24 cellular contexts compared by ENCODE assay signal in the genomic region with DNA sequence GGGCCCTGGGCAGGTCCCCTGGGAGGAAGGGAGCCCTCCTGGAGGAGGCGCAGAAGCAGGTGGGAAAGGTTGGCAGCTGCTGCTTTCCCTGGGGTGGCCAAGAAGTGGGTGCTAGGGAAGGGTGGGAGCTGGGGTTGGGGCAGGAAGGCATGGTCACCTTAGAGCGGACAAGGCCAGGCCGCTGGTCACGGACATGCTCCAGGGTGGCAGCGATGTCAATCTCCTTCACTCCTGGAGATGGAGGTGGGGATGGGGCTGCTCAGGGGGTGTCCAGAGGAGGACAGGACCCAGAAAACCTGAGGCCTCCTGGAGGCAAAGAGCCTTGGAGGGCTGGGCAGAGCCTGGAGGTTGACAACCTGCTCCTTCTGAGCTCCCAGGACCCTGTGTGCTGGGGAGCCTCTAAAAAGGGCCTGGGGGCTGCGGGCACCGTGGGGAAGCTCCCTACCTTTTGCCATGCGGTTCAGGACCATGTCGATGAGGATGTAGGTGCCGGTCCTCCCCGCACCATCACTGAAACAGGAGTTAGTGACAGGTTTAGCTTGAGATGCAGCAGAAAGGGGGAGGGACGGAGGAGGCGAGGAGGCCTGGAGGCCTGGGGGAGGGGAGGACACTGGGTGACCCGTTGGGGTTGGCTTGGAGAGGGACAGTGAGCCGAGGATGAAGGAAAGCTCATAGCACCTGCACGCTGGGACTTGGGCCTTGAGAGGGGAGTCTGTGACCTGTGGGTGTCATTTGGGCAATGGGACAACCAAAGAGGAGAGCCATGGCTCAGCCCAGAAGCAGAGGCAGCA. TPM values are rescaled to one million over a fixed set of nuclear protein-coding genes. Genes with fewer than 3 reads are reported as not detected.
DNase-seq lines count a peak whose midpoint lies in the region; ATAC-seq and TF ChIP-seq lines count a peak whose summit lies in the region.
"Had no signal": no experiment of that assay in that cellular context is flagged by ENCODE, and none has a peak within 500 bp of the region (broad histone marks: within the 10 kb centered on the region; RNA-seq: fewer than 3 reads in every experiment).

No MANE protein-coding gene starts in this region.

- H3K9me3 ChIP-seq in neural progenitor cell (ENCODE audit: low read depth) (no peaks in the 10 kb centered on the region), testis (no peaks in the 10 kb centered on the region), PC-3 (ENCODE audit: low read length) (no peaks in the 10 kb centered on the region)
- H3K9me3 ChIP-seq: BLaER1, MG63, SJSA1 had no signal

- H3K27ac Mint-ChIP-seq in activated T-cell treated with anti-CD3 and anti-CD28 coated beads, Interleukin-2, amount 50 U/mL, for 24 hours, result no peak overlapping the region
- H3K27ac Mint-ChIP-seq in chondrocyte (ENCODE audit: unreplicated experiment) (no peak overlapping the region), neural progenitor cell (peak overlapping the region; percentile 74)
- H3K27ac Mint-ChIP-seq: activated CD4-positive, alpha-beta memory T cell treated with anti-CD3 and anti-CD28 coated beads for 36 hours; activated naive CD8-positive, alpha-beta T cell treated with anti-CD3 and anti-CD28 coated beads for 36 hours; activated T-cell treated with anti-CD3 and anti-CD28 coated beads, Interleukin-2, amount 50 U/mL, for 72 hours; WTC11 had no signal

- TF ChIP-seq CTCF in chondrocyte (IDR thresholded peaks at IDR 0.05), result no peak
- TF ChIP-seq CTCF in neural progenitor cell (IDR thresholded peaks at IDR 0.05), result no peak
- no peak for TF ChIP-seq CTCF in testis (IDR thresholded peaks at IDR 0.05)
- no peak for TF ChIP-seq CTCF in PC-3 (conservative IDR thresholded peaks at IDR 0.05; ENCODE audit: low read depth, low read length)

- ATAC-seq in PC-3, result no peak
- ATAC-seq in GM19467 (IDR thresholded peaks at IDR 0.05; ENCODE audit: unreplicated experiment), result no peak
- ATAC-seq: activated T-cell treated with anti-CD3 and anti-CD28 coated beads, Interleukin-2, amount 50 U/mL, for 72 hours; WTC11 had no signal

- H3K9ac ChIP-seq in neural progenitor cell (no peak overlapping the region), PC-3 (ENCODE audit: low read length) (no peak overlapping the region)
- H3K9ac ChIP-seq: BLaER1 had no signal

- H3K4me2 ChIP-seq in neural progenitor cell (no peak overlapping the region), PC-3 (ENCODE audit: low read length) (no peak overlapping the region)
- H3K4me2 ChIP-seq: BLaER1 had no signal

- H3K4me1 ChIP-seq in neural progenitor cell, result peaks cover 9% of the 10 kb centered on the region
- H3K4me1 ChIP-seq in testis, result peaks cover 18% of the 10 kb centered on the region
- H3K4me1 ChIP-seq in PC-3 (ENCODE audit: insufficient read depth, low read length), result peaks cover 23% of the 10 kb centered on the region

- CTCF ChIA-PET in PC-3 (lab: Charles Lee), result no interaction called here

- H3K9me3 Mint-ChIP-seq in activated T-cell treated with anti-CD3 and anti-CD28 coated beads, Interleukin-2, amount 50 U/mL, for 24 hours, result no peaks in the 10 kb centered on the region
- no peaks in the 10 kb centered on the region for H3K9me3 Mint-ChIP-seq in chondrocyte (ENCODE audit: low read depth)
- H3K9me3 Mint-ChIP-seq in neural progenitor cell, result no peaks in the 10 kb centered on the region
- H3K9me3 Mint-ChIP-seq: activated CD4-positive, alpha-beta memory T cell treated with anti-CD3 and anti-CD28 coated beads for 36 hours; activated naive CD8-positive, alpha-beta T cell treated with anti-CD3 and anti-CD28 coated beads for 36 hours; activated T-cell treated with anti-CD3 and anti-CD28 coated beads, Interleukin-2, amount 50 U/mL, for 72 hours had no signal

- POLR2A ChIA-PET in PC-3 (lab: Charles Lee; ENCODE audit: unreplicated experiment), result no interaction called here

- peak; percentile 14 for DNase-seq in activated T-cell treated with anti-CD3 and anti-CD28 coated beads, Interleukin-2, amount 50 U/mL, for 24 hours
- no peak for DNase-seq in activated T-cell treated with anti-CD3 and anti-CD28 coated beads, Interleukin-2, amount 50 U/mL, for 1 hour
- DNase-seq in chondrocyte (ENCODE audit: low spot score) (peak; percentile 64), neural progenitor cell (ENCODE audit: low spot score) (no peak), testis (no peak), PC-3 (no peak), NCI-H2196 treated with DMSO at 0.1 percent for 48 hours (lab: John Stamatoyannopoulos, UW; ENCODE audit: unreplicated experiment) (no peak)
- DNase-seq: activated CD4-positive, alpha-beta memory T cell treated with anti-CD3 and anti-CD28 coated beads for 36 hours; activated naive CD8-positive, alpha-beta T cell treated with anti-CD3 and anti-CD28 coated beads for 36 hours; activated T-cell treated with anti-CD3 and anti-CD28 coated beads, Interleukin-2, amount 50 U/mL, for 72 hours; brain microvascular endothelial cell; NCI-H1436 treated with DMSO at 0.1 percent for 48 hours; NCI-H2171 treated with DMSO at 0.1 percent for 48 hours; NCI-H748 treated with DMSO at 0.1 percent for 48 hours; PC-9 had no signal

- no peak overlapping the region for H2AFZ ChIP-seq in neural progenitor cell (replicated peaks)
- H2AFZ ChIP-seq in PC-3 (ENCODE audit: low read length), result no peak overlapping the region
- H2AFZ ChIP-seq: PC-9 had no signal

- H3K4me1 Mint-ChIP-seq in activated T-cell treated with anti-CD3 and anti-CD28 coated beads, Interleukin-2, amount 50 U/mL, for 24 hours (ENCODE audit: low read depth), result peaks cover 15% of the 10 kb centered on the region
- H3K4me1 Mint-ChIP-seq in chondrocyte (ENCODE audit: low read depth) (peaks cover 37% of the 10 kb centered on the region), neural progenitor cell (peaks cover 19% of the 10 kb centered on the region)

- H3K4me3 ChIP-seq in neural progenitor cell (no peak overlapping the region), testis (no peak overlapping the region), PC-3 (ENCODE audit: low read length) (no peak overlapping the region)
- H3K4me3 ChIP-seq: BLaER1, MG63, PC-9, SJSA1 had no signal

- BruUV-seq in PC-3 (replicated peaks; lab: Mats Ljungman, UMichigan), result no TSS peak

- intact Hi-C loops in testis (cut with DNase I; ENCODE audit: low total_unique reads), result loop anchor here (5.0 kb wide), 1 partner anchor 128 kb away; a partner anchor contains a TSS
- intact Hi-C loops in PC-3 (cut with micrococcal nuclease), result no loop called here

- H3K4me3 Mint-ChIP-seq in activated T-cell treated with anti-CD3 and anti-CD28 coated beads, Interleukin-2, amount 50 U/mL, for 24 hours, result no peak overlapping the region
- H3K4me3 Mint-ChIP-seq in chondrocyte (ENCODE audit: unreplicated experiment), result no peak overlapping the region
- H3K4me3 Mint-ChIP-seq in neural progenitor cell, result no peak overlapping the region
- H3K4me3 Mint-ChIP-seq: activated CD4-positive, alpha-beta memory T cell treated with anti-CD3 and anti-CD28 coated beads for 36 hours; activated naive CD8-positive, alpha-beta T cell treated with anti-CD3 and anti-CD28 coated beads for 36 hours; activated T-cell treated with anti-CD3 and anti-CD28 coated beads, Interleukin-2, amount 50 U/mL, for 72 hours; WTC11 had no signal

- H4K20me1 ChIP-seq in neural progenitor cell (ENCODE audit: low read depth), result no peaks in the 10 kb centered on the region
- H4K20me1 ChIP-seq in PC-3 (ENCODE audit: low read length), result no peaks in the 10 kb centered on the region
- H4K20me1 ChIP-seq: BLaER1 had no signal

- WGBS in testis, 2 donors, result 89% methylated on average over 15 to 16 of the region's 16 CpGs

- no peaks in the 10 kb centered on the region for H3K79me2 ChIP-seq in neural progenitor cell (ENCODE audit: low read depth)
- H3K79me2 ChIP-seq in PC-3 (ENCODE audit: low read length), result no peaks in the 10 kb centered on the region

- H3K9me2 ChIP-seq in PC-3 (replicated peaks; ENCODE audit: low read length), result no peaks in the 10 kb centered on the region

- H3F3A ChIP-seq in neural progenitor cell (ENCODE audit: low read depth) (no peaks in the 10 kb centered on the region), PC-3 (ENCODE audit: low read length, unreplicated experiment) (no peaks in the 10 kb centered on the region)

- H3K27ac ChIP-seq in neural progenitor cell (no peak overlapping the region), testis (peak overlapping the region; percentile 80 to 88), PC-3 (ENCODE audit: low read length) (no peak overlapping the region)
- H3K27ac ChIP-seq: BLaER1, brain microvascular endothelial cell, PC-9, SJSA1 had no signal

- no peaks in the 10 kb centered on the region for H3K27me3 Mint-ChIP-seq in activated T-cell treated with anti-CD3 and anti-CD28 coated beads, Interleukin-2, amount 50 U/mL, for 24 hours
- no peaks in the 10 kb centered on the region for H3K27me3 Mint-ChIP-seq in chondrocyte (ENCODE audit: low read depth)
- peaks cover 9% of the 10 kb centered on the region for H3K27me3 Mint-ChIP-seq in neural progenitor cell (ENCODE audit: insufficient read depth, low read depth)
- H3K27me3 Mint-ChIP-seq: activated CD4-positive, alpha-beta memory T cell treated with anti-CD3 and anti-CD28 coated beads for 36 hours; activated naive CD8-positive, alpha-beta T cell treated with anti-CD3 and anti-CD28 coated beads for 36 hours had no signal

- no peaks in the 10 kb centered on the region for H3K36me3 ChIP-seq in neural progenitor cell
- H3K36me3 ChIP-seq in testis (ENCODE audit: low read depth, missing control alignments), result no peaks in the 10 kb centered on the region
- H3K36me3 ChIP-seq in PC-3 (ENCODE audit: low read depth, low read length), result no peaks in the 10 kb centered on the region
- H3K36me3 ChIP-seq: BLaER1, brain microvascular endothelial cell had no signal

- no peak for TF ChIP-seq POLR2A in testis (IDR thresholded peaks at IDR 0.05)

- H3K36me3 Mint-ChIP-seq in activated T-cell treated with anti-CD3 and anti-CD28 coated beads, Interleukin-2, amount 50 U/mL, for 24 hours (ENCODE audit: low read depth), result peaks cover 6% of the 10 kb centered on the region
- no peaks in the 10 kb centered on the region for H3K36me3 Mint-ChIP-seq in chondrocyte (ENCODE audit: low read depth)
- H3K36me3 Mint-ChIP-seq in neural progenitor cell, result no peaks in the 10 kb centered on the region
- H3K36me3 Mint-ChIP-seq: activated naive CD8-positive, alpha-beta T cell treated with anti-CD3 and anti-CD28 coated beads for 36 hours; WTC11 had no signal

- peaks cover 17% of the 10 kb centered on the region for H3K27me3 ChIP-seq in neural progenitor cell
- no peaks in the 10 kb centered on the region for H3K27me3 ChIP-seq in testis
- no peaks in the 10 kb centered on the region for H3K27me3 ChIP-seq in PC-3 (ENCODE audit: low read length)
- H3K27me3 ChIP-seq: BLaER1, brain microvascular endothelial cell, MG63, SJSA1 had no signal

RNA-seq across cellular contexts. Expression of a gene that starts 11.4 kb away (rescaled TPM):
- 50.7 to 55.6 TPM (median 55.0 TPM) in 3 replicates for total RNA-seq in chondrocyte
- 35.0 and 37.0 TPM in 2 replicates for total RNA-seq in neural progenitor cell (ENCODE audit: low replicate concordance)
- 100 to 1,000 TPM; 139 to 149 TPM for total RNA-seq in testis
- 152 TPM for polyA plus RNA-seq in testis (ENCODE audit: insufficient read depth, low read depth, low replicate concordance)
- total RNA-seq in PC-3 (2014; rRNA removed), result 62.3 and 98.4 TPM in 2 replicates

RNA-seq across cellular contexts. Expression of a gene that starts 18.6 kb away (rescaled TPM):
- total RNA-seq in chondrocyte (0.67 to 0.87 TPM (median 0.80 TPM) in 3 replicates), neural progenitor cell (ENCODE audit: low replicate concordance) (0.60 and 4.2 TPM in 2 replicates), testis (1 to 10 TPM; 3.5 to 6.0 TPM), PC-3 (2014; rRNA removed) (0.07 TPM in 1 of 2 replicates, not detected in the other)
- polyA plus RNA-seq in testis (ENCODE audit: insufficient read depth, low read depth, low replicate concordance), result 1.7 TPM
- total RNA-seq: PC-9; T-helper 2 cell treated with Interferon-gamma antibody and Interleukin-4, amounts not matched to agents 100 ng/mL and 5 ng/mL, for 36 hours had no signal

RNA-seq across cellular contexts. Expression of a gene that starts 36.9 kb away (rescaled TPM):
- total RNA-seq in chondrocyte (9.4 to 19.7 TPM (median 11.5 TPM) in 3 replicates), neural progenitor cell (ENCODE audit: low replicate concordance) (0.56 TPM in 1 of 2 replicates, not detected in the other), testis (10 to 100 TPM; 27.0 to 47.6 TPM), PC-3 (2014; rRNA removed) (75.4 and 87.9 TPM in 2 replicates)
- polyA plus RNA-seq in testis (ENCODE audit: insufficient read depth, low read depth, low replicate concordance), result 90.0 TPM

RNA-seq across cellular contexts. Expression of a gene that starts 37.5 kb away (rescaled TPM):
- total RNA-seq in chondrocyte (not detected in 3 replicates), neural progenitor cell (ENCODE audit: low replicate concordance) (not detected in 2 replicates), testis (under 1 TPM in 1 of 2 donors, not detected in 1; 0.25 TPM), PC-3 (2014; rRNA removed) (not detected in 2 replicates)
- 1.6 TPM for polyA plus RNA-seq in testis (ENCODE audit: insufficient read depth, low read depth, low replicate concordance)
- total RNA-seq: activated CD4-positive, alpha-beta memory T cell treated with anti-CD3 and anti-CD28 coated beads for 36 hours; activated naive CD8-positive, alpha-beta T cell treated with anti-CD3 and anti-CD28 coated beads for 36 hours; activated T-cell treated with anti-CD3 and anti-CD28 coated beads, Interleukin-2, amount 50 U/mL, for 72 hours; frontal cortex; H4; PC-9; SJSA1; T-helper 2 cell treated with Interferon-gamma antibody and Interleukin-4, amounts not matched to agents 100 ng/mL and 5 ng/mL, for 36 hours had no signal

RNA-seq across cellular contexts. Expression of a gene that starts 42.0 kb away (rescaled TPM):
- total RNA-seq in chondrocyte (not detected in 3 replicates), neural progenitor cell (ENCODE audit: low replicate concordance) (not detected in 2 replicates), testis (under 1 TPM in 1 of 2 donors, not detected in 1; 0.71 TPM), PC-3 (2014; rRNA removed) (not detected in 2 replicates)
- 1.4 TPM for polyA plus RNA-seq in testis (ENCODE audit: insufficient read depth, low read depth, low replicate concordance)
- total RNA-seq: activated CD4-positive, alpha-beta memory T cell treated with anti-CD3 and anti-CD28 coated beads for 36 hours; activated naive CD8-positive, alpha-beta T cell treated with anti-CD3 and anti-CD28 coated beads for 36 hours; activated T-cell treated with anti-CD3 and anti-CD28 coated beads, Interleukin-2, amount 50 U/mL, for 72 hours; epithelial cell of proximal tubule; H4; PC-9; SJSA1; T-helper 2 cell treated with Interferon-gamma antibody and Interleukin-4, amounts not matched to agents 100 ng/mL and 5 ng/mL, for 36 hours; WTC11 had no signal

Comparison
In these comparisons a context has a peak if more than half of its experiments do, and no peak if none do; other contexts are left out.
1. DNase-seq: peak in activated T-cell treated with anti-CD3 and anti-CD28 coated beads, Interleukin-2, amount 50 U/mL, for 24 hours (single experiment) and chondrocyte (single experiment); none in activated T-cell treated with anti-CD3 and anti-CD28 coated beads, Interleukin-2, amount 50 U/mL, for 1 hour (single experiment), neural progenitor cell (single experiment), testis (single experiment), PC-3 (single experiment) and NCI-H2196 treated with DMSO at 0.1 percent for 48 hours (single experiment).
2. H3K27ac ChIP-seq: peak in testis (2 of 2); none in neural progenitor cell (single experiment) and PC-3 (single experiment).